8 cellular contexts compared by ENCODE assay signal in genomic region chr7:141701489-141702046, GRCh38. TPM values are rescaled to one million over a fixed set of nuclear protein-coding genes. Genes with fewer than 3 reads are reported as not detected.
DNase-seq lines count a peak whose midpoint lies in the region; ATAC-seq and TF ChIP-seq lines count a peak whose summit lies in the region.

No MANE protein-coding gene starts in this region.

- H3K27me3 Mint-ChIP-seq in activated T-helper 1 cell treated with anti-CD3 and anti-CD28 coated beads, Interleukin-12 subunit alpha, Interleukin-12 subunit beta, Interleukin-2, Interleukin-4 antibody, amounts not matched to agents 30 ng/mL and 10 ng/mL and 1 ng/mL, durations not matched to agents 14 hours and 24 hours and 36 hours (ENCODE audit: insufficient read depth) = peaks cover 5% of the 10 kb centered on the region

- H3K4me3 ChIP-seq in AG04449 (ENCODE audit: low read depth, low read length) (peak overlapping the region; percentile 68), OCI-LY3 (ENCODE audit: low read length) (peak overlapping the region; percentile 93), thymus (ENCODE audit: low read length) (peak overlapping the region; percentile 89)

- CTCF ChIA-PET in AG04449 (lab: Yijun Ruan, JAX) = interaction anchor here (0.9 to 5.5 kb wide), 2 partner anchors 12 to 36 kb away, joined by 4 to 35 read pairs; partner anchors contain the start of gene SSBP1

- H3K4me2 ChIP-seq in OCI-LY3 (ENCODE audit: low read length) = peak overlapping the region; percentile 63

- H3K9me3 ChIP-seq in OCI-LY3 (ENCODE audit: insufficient read depth, low read length) (no peaks in the 10 kb centered on the region), thymus (ENCODE audit: control insufficient read depth) (no peaks in the 10 kb centered on the region)

- H3K27ac Mint-ChIP-seq in activated T-helper 1 cell treated with anti-CD3 and anti-CD28 coated beads, Interleukin-12 subunit alpha, Interleukin-12 subunit beta, Interleukin-2, Interleukin-4 antibody, amounts not matched to agents 30 ng/mL and 10 ng/mL and 1 ng/mL, durations not matched to agents 14 hours and 24 hours and 36 hours = peak overlapping the region; percentile 58

- H3K36me3 ChIP-seq in OCI-LY3 (replicated peaks; ENCODE audit: low read depth, low read length) (no peaks in the 10 kb centered on the region), thymus (ENCODE audit: control insufficient read depth, insufficient read depth) (no peaks in the 10 kb centered on the region)

- H3K9me3 Mint-ChIP-seq in activated T-helper 1 cell treated with anti-CD3 and anti-CD28 coated beads, Interleukin-12 subunit alpha, Interleukin-12 subunit beta, Interleukin-2, Interleukin-4 antibody, amounts not matched to agents 30 ng/mL and 10 ng/mL and 1 ng/mL, durations not matched to agents 14 hours and 24 hours and 36 hours = no peaks in the 10 kb centered on the region

- intact Hi-C loops in activated T-helper 1 cell treated with anti-CD3 and anti-CD28 coated beads, Interleukin-12 subunit alpha, Interleukin-12 subunit beta, Interleukin-2, Interleukin-4 antibody, amounts not matched to agents 30 ng/mL and 10 ng/mL and 1 ng/mL, durations not matched to agents 14 hours and 24 hours and 36 hours (cut with micrococcal nuclease) = loop anchor here (1.0 to 2.0 kb wide), 4 partner anchors 22 to 47 kb away; partner anchors contain the start of gene SSBP1

- H3K4me3 Mint-ChIP-seq in activated T-helper 1 cell treated with anti-CD3 and anti-CD28 coated beads, Interleukin-12 subunit alpha, Interleukin-12 subunit beta, Interleukin-2, Interleukin-4 antibody, amounts not matched to agents 30 ng/mL and 10 ng/mL and 1 ng/mL, durations not matched to agents 14 hours and 24 hours and 36 hours = peak overlapping the region; percentile 69

- POLR2A ChIA-PET in AG04449 (lab: Yijun Ruan, JAX) = no interaction called here

- peak; percentile 49 for ATAC-seq in GM18520 (IDR thresholded peaks at IDR 0.05; ENCODE audit: unreplicated experiment)
- ATAC-seq in HG03025 (IDR thresholded peaks at IDR 0.05; ENCODE audit: low FRiP score, unreplicated experiment) = peak; percentile 87
- peak; percentile 40 for ATAC-seq in foreskin keratinocyte
- ATAC-seq in omental fat pad (ENCODE audit: low FRiP score) = peak; percentile 71

- H4K20me1 ChIP-seq in OCI-LY3 (ENCODE audit: insufficient read depth, low read length) = peaks cover 29% of the 10 kb centered on the region

- 0 out of 2 replicates have a peak overlapping the region, but pooled peaks have one; percentile 73 for H2AFZ ChIP-seq in OCI-LY3 (ENCODE audit: low read depth, low read length)

- no peak for TF ChIP-seq CTCF in AG04449 (IDR thresholded peaks at IDR 0.05; ENCODE audit: insufficient read depth, low read length, missing control alignments)
- TF ChIP-seq CTCF in OCI-LY3 (IDR thresholded peaks at IDR 0.05; ENCODE audit: low read depth, low read length) = no peak
- TF ChIP-seq CTCF in foreskin keratinocyte (conservative IDR thresholded peaks at IDR 0.05) = no peak
- no peak for TF ChIP-seq CTCF in omental fat pad (IDR thresholded peaks at IDR 0.05)

- peaks cover 49% of the 10 kb centered on the region for H3K4me1 Mint-ChIP-seq in activated T-helper 1 cell treated with anti-CD3 and anti-CD28 coated beads, Interleukin-12 subunit alpha, Interleukin-12 subunit beta, Interleukin-2, Interleukin-4 antibody, amounts not matched to agents 30 ng/mL and 10 ng/mL and 1 ng/mL, durations not matched to agents 14 hours and 24 hours and 36 hours (ENCODE audit: low read depth)

- H3K9ac ChIP-seq in OCI-LY3 (ENCODE audit: low read length) = peak overlapping the region; percentile 76

- H3K27me3 ChIP-seq in OCI-LY3 (ENCODE audit: low read depth, low read length) (peaks cover 12% of the 10 kb centered on the region), foreskin keratinocyte (peaks cover 2% of the 10 kb centered on the region), thymus (ENCODE audit: control insufficient read depth, insufficient read depth) (peaks cover 2% of the 10 kb centered on the region)

- no peak overlapping the region for H3K27ac ChIP-seq in OCI-LY3 (ENCODE audit: low read length)
- H3K27ac ChIP-seq in foreskin keratinocyte = no peak overlapping the region
- H3K27ac ChIP-seq in thymus (ENCODE audit: low read depth) = peak overlapping the region; percentile 89

- H3K36me3 Mint-ChIP-seq in activated T-helper 1 cell treated with anti-CD3 and anti-CD28 coated beads, Interleukin-12 subunit alpha, Interleukin-12 subunit beta, Interleukin-2, Interleukin-4 antibody, amounts not matched to agents 30 ng/mL and 10 ng/mL and 1 ng/mL, durations not matched to agents 14 hours and 24 hours and 36 hours (ENCODE audit: low read depth) = peaks cover 21% of the 10 kb centered on the region

- H3K4me1 ChIP-seq in OCI-LY3 (ENCODE audit: low read length) = peaks cover 24% of the 10 kb centered on the region
- H3K4me1 ChIP-seq in foreskin keratinocyte = peaks cover 6% of the 10 kb centered on the region
- H3K4me1 ChIP-seq in thymus (ENCODE audit: control insufficient read depth, insufficient read depth, low read length) = no peaks in the 10 kb centered on the region

- DNase-seq in AG04449 (ENCODE audit: low read depth, low spot score) (no peak), foreskin keratinocyte (no peak), omental fat pad (ENCODE audit: low spot score) (no peak)
- peak; percentile 69 for DNase-seq in activated T-helper 1 cell treated with anti-CD3 and anti-CD28 coated beads, Interleukin-12 subunit alpha, Interleukin-12 subunit beta, Interleukin-2, Interleukin-4 antibody, amounts not matched to agents 30 ng/mL and 10 ng/mL and 1 ng/mL, durations not matched to agents 14 hours and 24 hours and 36 hours (ENCODE audit: low spot score)

- H3K79me2 ChIP-seq in OCI-LY3 (ENCODE audit: low read length) = peaks cover 26% of the 10 kb centered on the region

- WGBS in thymus = under 1% methylated on average over 58 of the region's 59 CpGs

RNA-seq across cellular contexts. Expression of gene DENND11, which starts 0.4 kb away (rescaled TPM):
- 31.3 and 33.5 TPM in 2 replicates for total RNA-seq in activated T-helper 1 cell treated with anti-CD3 and anti-CD28 coated beads, Interleukin-12 subunit alpha, Interleukin-12 subunit beta, Interleukin-2, Interleukin-4 antibody, amounts not matched to agents 30 ng/mL and 10 ng/mL and 1 ng/mL, durations not matched to agents 14 hours and 24 hours and 36 hours
- 4.9 and 5.4 TPM in 2 replicates for total RNA-seq in foreskin keratinocyte
- 1.0 and 1.1 TPM in 2 replicates for polyA plus RNA-seq in foreskin keratinocyte
- 10 to 100 TPM; 12.4 to 28.4 (median 19.6) TPM for total RNA-seq in omental fat pad
- 9.2 TPM for polyA plus RNA-seq in thymus

RNA-seq across cellular contexts. Expression of gene WEE2, which starts 6.6 kb away (rescaled TPM):
- total RNA-seq in activated T-helper 1 cell treated with anti-CD3 and anti-CD28 coated beads, Interleukin-12 subunit alpha, Interleukin-12 subunit beta, Interleukin-2, Interleukin-4 antibody, amounts not matched to agents 30 ng/mL and 10 ng/mL and 1 ng/mL, durations not matched to agents 14 hours and 24 hours and 36 hours = 0.10 and 0.12 TPM in 2 replicates
- total RNA-seq in foreskin keratinocyte (not detected in 2 replicates), omental fat pad (under 1 TPM in 1 of 4 donors, not detected in 3; 0.79 TPM)
- polyA plus RNA-seq in foreskin keratinocyte (not detected in 2 replicates), thymus (0.05 TPM)

RNA-seq across cellular contexts. Expression of gene SSBP1, which starts 36.6 kb away (rescaled TPM):
- total RNA-seq in activated T-helper 1 cell treated with anti-CD3 and anti-CD28 coated beads, Interleukin-12 subunit alpha, Interleukin-12 subunit beta, Interleukin-2, Interleukin-4 antibody, amounts not matched to agents 30 ng/mL and 10 ng/mL and 1 ng/mL, durations not matched to agents 14 hours and 24 hours and 36 hours = 240 and 245 TPM in 2 replicates
- 251 and 260 TPM in 2 replicates for total RNA-seq in foreskin keratinocyte
- 354 and 374 TPM in 2 replicates for polyA plus RNA-seq in foreskin keratinocyte
- total RNA-seq in omental fat pad = 100 to 1,000 TPM in 2 of 4 donors, 10 to 100 TPM in 2; 76.8 to 106 (median 92.0) TPM
- 191 TPM for polyA plus RNA-seq in thymus
